ENCODE assay signal across 33 cellular contexts in the genomic region with DNA sequence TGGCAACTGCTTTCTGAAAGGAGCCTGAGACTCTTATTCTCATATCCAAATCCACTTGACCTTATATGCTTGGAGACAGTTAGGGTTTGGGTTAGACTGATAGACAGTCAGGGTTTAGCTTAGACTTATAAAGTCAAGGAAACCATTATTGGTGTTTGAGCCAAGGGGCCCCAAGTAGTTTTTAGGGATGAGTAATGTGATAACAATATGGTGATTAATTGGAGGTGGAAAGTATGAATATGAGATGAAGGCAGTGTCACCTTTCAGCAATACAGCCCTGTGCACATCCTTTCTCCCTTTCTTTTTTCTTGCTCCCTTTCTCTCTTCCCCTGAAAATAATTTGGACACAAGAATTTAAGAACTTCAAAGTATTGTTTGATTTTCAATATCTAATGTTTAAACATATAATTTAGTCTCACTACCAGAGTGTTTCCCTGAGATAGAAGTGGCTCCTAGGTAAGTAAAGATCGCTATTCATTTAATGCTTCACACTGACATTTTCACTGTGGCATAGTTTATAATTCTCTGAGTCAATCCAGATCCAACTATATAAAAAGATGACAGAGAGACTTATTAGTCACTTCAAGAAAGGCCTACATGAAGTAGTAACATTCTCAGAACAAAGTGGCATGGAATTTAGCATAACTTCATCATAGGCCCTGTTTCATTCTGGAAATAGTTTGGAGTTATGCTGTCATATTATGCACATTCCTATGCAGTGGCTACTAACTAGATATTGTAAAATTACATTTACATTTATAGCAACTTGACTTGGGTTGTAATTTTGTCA.
DNase-seq lines count a peak whose midpoint lies in the region; ATAC-seq and TF ChIP-seq lines count a peak whose summit lies in the region.
"Had no signal": no experiment of that assay in that cellular context is flagged by ENCODE, and none has a peak within 500 bp of the region (broad histone marks: within the 10 kb centered on the region; RNA-seq: fewer than 3 reads in every experiment).

No MANE protein-coding gene starts in this region.

- ATAC-seq in GM21390 (IDR thresholded peaks at IDR 0.05; ENCODE audit: unreplicated experiment) (no peak), GM18498 (IDR thresholded peaks at IDR 0.05; ENCODE audit: unreplicated experiment) (no peak)
- ATAC-seq: lower lobe of right lung, natural killer cell had no signal

- no peak for TF ChIP-seq CTCF in fibroblast of pulmonary artery (IDR thresholded peaks at IDR 0.05; ENCODE audit: low read length, missing control alignments)

- H3K4me3 ChIP-seq in fibroblast of pulmonary artery (replicated peaks; ENCODE audit: low read depth, low read length): no peak overlapping the region
- H3K4me3 ChIP-seq: BLaER1 treated with 17β-estradiol and CSF1 and Interleukin-3, amounts not matched to agents 10 nM and 100 nM; lower lobe of right lung; MG63; ovary; upper lobe of left lung had no signal

- DNase-seq in AG08395 (ENCODE audit: low spot score): peak; percentile 3
- peak; percentile 13 for DNase-seq in GM04504 (ENCODE audit: low read depth)
- DNase-seq in amniotic epithelial cell (ENCODE audit: low read depth): peak; percentile 28
- DNase-seq in fibroblast of pulmonary artery (ENCODE audit: low read depth): peak; percentile 30
- DNase-seq in activated CD8-positive, alpha-beta memory T cell treated with anti-CD3 and anti-CD28 coated beads for 24 hours: no peak
- no peak for DNase-seq in stimulated activated naive CD4-positive, alpha-beta T cell treated with Interleukin-2 at 50 U/mL for 16 hours (lab: John Stamatoyannopoulos, UW)
- DNase-seq: ACHN; activated CD4-positive, alpha-beta T cell treated with anti-CD3 and anti-CD28 coated beads for 4 hours; activated naive CD4-positive, alpha-beta T cell treated with Interleukin-2 at 50 U/mL for 16 hours; activated T-cell treated with anti-CD3 and anti-CD28 coated beads, Interleukin-2, amount 50 U/mL, for 48 hours; anterior cingulate cortex; central memory CD4-positive, alpha-beta T cell; COR-L47; GDM1; glutamatergic neuron; KBM-7; lower lobe of right lung; MG63; natural killer cell; NCI-H2029 treated with DMSO at 0.1 percent for 48 hours; NCI-H446; NCI-H82; ovary; retina; SK-N-SH; small intestine; stimulated activated CD4-positive, alpha-beta T cell treated with anti-CD3 and anti-CD28 coated beads, Interleukin-1b, Interleukin-23, amount 100 ng/mL, for 48 hours; stimulated activated CD8-positive, alpha-beta memory T cell treated with anti-CD3 and anti-CD28 coated beads, Interleukin-4, amount 100 ng/mL, for 48 hours; substantia nigra; upper lobe of left lung had no signal

Comparison
In these comparisons a context has a peak if more than half of its experiments do, and no peak if none do; other contexts are left out.
1. DNase-seq: peak in AG08395 (single experiment), GM04504 (single experiment), amniotic epithelial cell (single experiment) and fibroblast of pulmonary artery (single experiment); none in activated CD8-positive, alpha-beta memory T cell treated with anti-CD3 and anti-CD28 coated beads for 24 hours (single experiment) and stimulated activated naive CD4-positive, alpha-beta T cell treated with Interleukin-2 at 50 U/mL for 16 hours (single experiment).